Comparison of ENCODE assay signal across 8 cellular contexts in the genomic region with DNA sequence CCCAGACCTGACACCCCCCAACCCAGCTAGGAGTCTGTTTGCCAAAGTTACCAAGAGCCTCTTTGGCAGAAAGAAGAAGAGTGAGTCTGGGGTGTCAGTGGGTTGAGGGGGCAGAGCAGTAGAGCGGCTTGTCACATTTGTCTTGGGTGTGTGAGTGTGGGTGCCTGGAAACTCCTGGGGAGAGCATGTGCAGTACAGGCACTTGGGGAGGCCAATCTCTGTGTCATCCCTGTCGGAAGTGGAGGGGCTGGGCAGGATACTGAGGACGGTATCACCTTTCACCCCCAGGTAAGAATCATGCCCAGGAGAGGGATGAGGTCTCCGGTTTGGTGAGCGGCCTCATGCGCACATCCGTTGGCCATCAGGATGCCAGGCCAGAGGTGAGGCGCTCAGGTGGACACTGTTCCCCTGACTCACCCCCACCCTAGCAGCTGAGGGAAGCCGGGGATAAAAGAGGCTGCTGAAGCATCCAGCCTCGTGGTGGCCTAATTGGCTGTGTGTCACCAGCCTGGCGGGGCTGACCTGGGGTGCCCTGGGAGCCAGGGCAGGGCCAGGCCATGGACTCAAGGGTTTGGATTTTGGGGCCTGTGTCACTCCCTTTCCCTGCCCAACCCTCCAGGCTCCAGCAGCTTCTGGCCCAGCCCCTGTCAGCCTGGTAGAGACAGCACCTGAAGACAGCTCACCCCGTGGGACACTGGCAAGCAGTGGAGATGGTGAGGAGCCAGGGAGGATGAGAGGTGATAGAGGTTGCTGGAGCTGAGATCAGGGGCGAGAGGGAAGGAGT. TPM values are rescaled to one million over a fixed set of nuclear protein-coding genes. Genes with fewer than 3 reads are reported as not detected.
DNase-seq lines count a peak whose midpoint lies in the region; ATAC-seq and TF ChIP-seq lines count a peak whose summit lies in the region.
"Had no signal": no experiment of that assay in that cellular context is flagged by ENCODE, and none has a peak within 500 bp of the region (broad histone marks: within the 10 kb centered on the region; RNA-seq: fewer than 3 reads in every experiment).

No MANE protein-coding gene starts in this region.

- 79 to 82% methylated on average over 13 of the region's 13 CpGs for WGBS in aorta, 2 donors

- DNase-seq in stimulated activated CD4-positive, alpha-beta T cell treated with anti-CD3 and anti-CD28 coated beads, Interleukin-4, amount 100 ng/mL, for 1 hour: peak; percentile 12
- DNase-seq in stimulated activated CD4-positive, alpha-beta T cell treated with anti-CD3 and anti-CD28 coated beads, Interleukin-2, amount 100 ng/mL, for 24 hours: no peak
- peak; percentile 13 for DNase-seq in left ventricle myocardium inferior
- peak; percentile 49 to 72 for DNase-seq in aorta
- DNase-seq in OCI-M2 (lab: John Stamatoyannopoulos, UW; ENCODE audit: unreplicated experiment): no peak
- DNase-seq: SW 1271 had no signal

- H3K27ac ChIP-seq in left ventricle myocardium inferior (replicated peaks): peak overlapping the region; percentile 100
- peak overlapping the region in 1 of 2 donors; percentile 14 for H3K27ac ChIP-seq in aorta (ENCODE audit: low read depth in 1 of 2, low read length in 2 of 2)
- H3K27ac ChIP-seq: right lobe of liver had no signal

- ATAC-seq in aorta (ENCODE audit: low FRiP score) (no peak), HG03457 (IDR thresholded peaks at IDR 0.05; ENCODE audit: unreplicated experiment) (no peak)
- ATAC-seq: right lobe of liver had no signal

- H3K9me3 ChIP-seq in left ventricle myocardium inferior (replicated peaks): no peaks in the 10 kb centered on the region
- no peaks in the 10 kb centered on the region for H3K9me3 ChIP-seq in aorta (ENCODE audit: control insufficient read depth, low read length)
- H3K9me3 ChIP-seq: right lobe of liver had no signal

- H3K4me1 ChIP-seq in left ventricle myocardium inferior (peaks cover 88% of the 10 kb centered on the region), aorta (ENCODE audit: control insufficient read depth in 1 of 2, insufficient read depth in 2 of 2, low read length in 2 of 2) (no peaks in the 10 kb centered on the region)

- no peaks in the 10 kb centered on the region for H3K27me3 ChIP-seq in left ventricle myocardium inferior (ENCODE audit: low read depth)
- no peaks in the 10 kb centered on the region for H3K27me3 ChIP-seq in aorta (ENCODE audit: control insufficient read depth in 1 of 2, insufficient read depth in 2 of 2, low read length in 1 of 2)
- H3K27me3 ChIP-seq: right lobe of liver had no signal

- intact Hi-C loops in left ventricle myocardium inferior (cut with micrococcal nuclease) (no loop called here), aorta (cut with DNase I) (loop anchor here (5.0 to 10.0 kb wide), 2 partner anchors 69 to 499 kb away; partner anchors contain the start of genes KIF2C (in 1 of the 2) and RNU5D-1 (in 1 of the 2))

- peak overlapping the region; percentile 98 for H3K4me3 ChIP-seq in left ventricle myocardium inferior
- H3K4me3 ChIP-seq in aorta (ENCODE audit: low read length in 2 of 2): no peak overlapping the region
- H3K4me3 ChIP-seq: right lobe of liver had no signal

- TF ChIP-seq CTCF in left ventricle myocardium inferior (IDR thresholded peaks at IDR 0.05; ENCODE audit: borderline replicate concordance): no peak

- peaks cover 43% of the 10 kb centered on the region for H3K36me3 ChIP-seq in left ventricle myocardium inferior
- H3K36me3 ChIP-seq in aorta (ENCODE audit: control insufficient read depth in 1 of 2, insufficient read depth in 2 of 2, low read length in 1 of 2): peaks cover 0 to 9% of the 10 kb centered on the region in 2 donors

RNA-seq across cellular contexts. Expression of gene PLK3, which starts 3.3 kb away (rescaled TPM):
- 5.4 TPM for total RNA-seq in left ventricle myocardium inferior
- 10 to 100 TPM; 28.8 to 84.3 TPM for total RNA-seq in aorta
- polyA plus RNA-seq in aorta: 10 to 100 TPM; 16.2 to 73.3 TPM

RNA-seq across cellular contexts. Expression of gene DYNLT4, which starts 3.6 kb away (rescaled TPM):
- total RNA-seq in left ventricle myocardium inferior (1.9 TPM), aorta (under 1 TPM; 0.81 to 0.87 TPM)
- polyA plus RNA-seq in aorta: 1 to 10 TPM in 1 of 2 donors, not detected in 1; 3.0 TPM

RNA-seq across cellular contexts. Expression of gene BTBD19, which starts 4.8 kb away (rescaled TPM):
- total RNA-seq in left ventricle myocardium inferior (3.5 TPM), aorta (10 to 100 TPM; 38.5 to 41.1 TPM)
- 10 to 100 TPM in 1 of 2 donors, 1 to 10 TPM in 1; 5.1 to 35.4 TPM for polyA plus RNA-seq in aorta

RNA-seq across cellular contexts. Expression of gene BEST4, which starts 15.5 kb away (rescaled TPM):
- total RNA-seq in left ventricle myocardium inferior: 0.11 TPM
- total RNA-seq in aorta: under 1 TPM; 0.30 to 0.32 TPM
- polyA plus RNA-seq in aorta: 1 to 10 TPM; 1.1 to 1.8 TPM

RNA-seq across cellular contexts. Expression of gene RPS8, which starts 28.2 kb away (rescaled TPM):
- total RNA-seq in left ventricle myocardium inferior: 717 TPM
- total RNA-seq in aorta: 1,000 to 10,000 TPM; 1,373 to 1,500 TPM
- 1,000 to 10,000 TPM; 2,358 to 3,400 TPM for polyA plus RNA-seq in aorta

Comparison
In these comparisons a context has a peak if more than half of its experiments do, and no peak if none do; other contexts are left out.
1. DNase-seq: peak in stimulated activated CD4-positive, alpha-beta T cell treated with anti-CD3 and anti-CD28 coated beads, Interleukin-4, amount 100 ng/mL, for 1 hour (single experiment), left ventricle myocardium inferior (single experiment) and aorta (2 of 2); none in stimulated activated CD4-positive, alpha-beta T cell treated with anti-CD3 and anti-CD28 coated beads, Interleukin-2, amount 100 ng/mL, for 24 hours (0 of 2) and OCI-M2 (single experiment).